In the genomic region with DNA sequence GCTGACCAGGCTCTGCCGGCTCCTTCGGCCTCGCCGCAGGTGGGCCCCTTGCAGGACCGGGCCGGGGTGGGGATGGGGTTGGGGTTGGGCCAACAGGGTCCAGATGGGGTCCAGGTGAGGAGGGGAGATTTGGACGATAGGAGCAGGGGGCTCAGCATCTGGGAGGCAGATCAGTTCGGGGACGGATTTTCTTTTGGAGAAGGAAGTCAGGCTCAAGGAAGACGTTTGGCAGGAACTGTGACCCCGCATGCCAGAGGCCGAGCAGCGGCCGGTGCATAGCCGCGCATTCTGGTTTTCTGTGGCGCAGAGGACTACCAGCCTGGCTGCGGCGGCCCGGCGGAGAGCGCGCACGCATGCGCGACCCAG, we compare ENCODE assay signal across 1 cellular context.
TF ChIP-seq lines count a peak whose summit lies in the region.

No MANE protein-coding gene starts in this region.

TF ChIP-seq in HepG2, 621 proteins besides CTCF, POLR2A, EP300 and RAD21 (continued from another document and continues in another):
- TF ChIP-seq, protein P1, sequence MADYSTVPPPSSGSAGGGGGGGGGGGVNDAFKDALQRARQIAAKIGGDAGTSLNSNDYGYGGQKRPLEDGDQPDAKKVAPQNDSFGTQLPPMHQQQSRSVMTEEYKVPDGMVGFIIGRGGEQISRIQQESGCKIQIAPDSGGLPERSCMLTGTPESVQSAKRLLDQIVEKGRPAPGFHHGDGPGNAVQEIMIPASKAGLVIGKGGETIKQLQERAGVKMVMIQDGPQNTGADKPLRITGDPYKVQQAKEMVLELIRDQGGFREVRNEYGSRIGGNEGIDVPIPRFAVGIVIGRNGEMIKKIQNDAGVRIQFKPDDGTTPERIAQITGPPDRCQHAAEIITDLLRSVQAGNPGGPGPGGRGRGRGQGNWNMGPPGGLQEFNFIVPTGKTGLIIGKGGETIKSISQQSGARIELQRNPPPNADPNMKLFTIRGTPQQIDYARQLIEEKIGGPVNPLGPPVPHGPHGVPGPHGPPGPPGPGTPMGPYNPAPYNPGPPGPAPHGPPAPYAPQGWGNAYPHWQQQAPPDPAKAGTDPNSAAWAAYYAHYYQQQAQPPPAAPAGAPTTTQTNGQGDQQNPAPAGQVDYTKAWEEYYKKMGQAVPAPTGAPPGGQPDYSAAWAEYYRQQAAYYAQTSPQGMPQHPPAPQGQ (CRISPR knock-in tag; IDR thresholded peaks at IDR 0.05; ENCODE audit: borderline replicate concordance): 0 out of 2 replicates have a peak, but pooled peaks have one; percentile 24
- peak; percentile 36; the same call in 1 of the 2 replicates for TF ChIP-seq ZSCAN20 (CRISPR knock-in tag; IDR thresholded peaks at IDR 0.05; ENCODE audit: borderline replicate concordance)
- TF ChIP-seq, protein P2, sequence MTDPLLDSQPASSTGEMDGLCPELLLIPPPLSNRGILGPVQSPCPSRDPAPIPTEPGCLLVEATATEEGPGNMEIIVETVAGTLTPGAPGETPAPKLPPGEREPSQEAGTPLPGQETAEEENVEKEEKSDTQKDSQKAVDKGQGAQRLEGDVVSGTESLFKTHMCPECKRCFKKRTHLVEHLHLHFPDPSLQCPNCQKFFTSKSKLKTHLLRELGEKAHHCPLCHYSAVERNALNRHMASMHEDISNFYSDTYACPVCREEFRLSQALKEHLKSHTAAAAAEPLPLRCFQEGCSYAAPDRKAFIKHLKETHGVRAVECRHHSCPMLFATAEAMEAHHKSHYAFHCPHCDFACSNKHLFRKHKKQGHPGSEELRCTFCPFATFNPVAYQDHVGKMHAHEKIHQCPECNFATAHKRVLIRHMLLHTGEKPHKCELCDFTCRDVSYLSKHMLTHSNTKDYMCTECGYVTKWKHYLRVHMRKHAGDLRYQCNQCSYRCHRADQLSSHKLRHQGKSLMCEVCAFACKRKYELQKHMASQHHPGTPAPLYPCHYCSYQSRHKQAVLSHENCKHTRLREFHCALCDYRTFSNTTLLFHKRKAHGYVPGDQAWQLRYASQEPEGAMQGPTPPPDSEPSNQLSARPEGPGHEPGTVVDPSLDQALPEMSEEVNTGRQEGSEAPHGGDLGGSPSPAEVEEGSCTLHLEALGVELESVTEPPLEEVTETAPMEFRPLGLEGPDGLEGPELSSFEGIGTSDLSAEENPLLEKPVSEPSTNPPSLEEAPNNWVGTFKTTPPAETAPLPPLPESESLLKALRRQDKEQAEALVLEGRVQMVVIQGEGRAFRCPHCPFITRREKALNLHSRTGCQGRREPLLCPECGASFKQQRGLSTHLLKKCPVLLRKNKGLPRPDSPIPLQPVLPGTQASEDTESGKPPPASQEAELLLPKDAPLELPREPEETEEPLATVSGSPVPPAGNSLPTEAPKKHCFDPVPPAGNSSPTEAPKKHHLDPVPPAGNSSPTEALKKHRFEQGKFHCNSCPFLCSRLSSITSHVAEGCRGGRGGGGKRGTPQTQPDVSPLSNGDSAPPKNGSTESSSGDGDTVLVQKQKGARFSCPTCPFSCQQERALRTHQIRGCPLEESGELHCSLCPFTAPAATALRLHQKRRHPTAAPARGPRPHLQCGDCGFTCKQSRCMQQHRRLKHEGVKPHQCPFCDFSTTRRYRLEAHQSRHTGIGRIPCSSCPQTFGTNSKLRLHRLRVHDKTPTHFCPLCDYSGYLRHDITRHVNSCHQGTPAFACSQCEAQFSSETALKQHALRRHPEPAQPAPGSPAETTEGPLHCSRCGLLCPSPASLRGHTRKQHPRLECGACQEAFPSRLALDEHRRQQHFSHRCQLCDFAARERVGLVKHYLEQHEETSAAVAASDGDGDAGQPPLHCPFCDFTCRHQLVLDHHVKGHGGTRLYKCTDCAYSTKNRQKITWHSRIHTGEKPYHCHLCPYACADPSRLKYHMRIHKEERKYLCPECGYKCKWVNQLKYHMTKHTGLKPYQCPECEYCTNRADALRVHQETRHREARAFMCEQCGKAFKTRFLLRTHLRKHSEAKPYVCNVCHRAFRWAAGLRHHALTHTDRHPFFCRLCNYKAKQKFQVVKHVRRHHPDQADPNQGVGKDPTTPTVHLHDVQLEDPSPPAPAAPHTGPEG (CRISPR knock-in tag; IDR thresholded peaks at IDR 0.05): no peak
- TF ChIP-seq AGO2 (optimal IDR thresholded peaks at IDR 0.05; ENCODE audit: low read depth, low read length): no peak
- no peak for TF ChIP-seq GATAD1 (CRISPR knock-in tag; IDR thresholded peaks at IDR 0.05)
- TF ChIP-seq PCBP1 (IDR thresholded peaks at IDR 0.05; ENCODE audit: borderline replicate concordance, low read depth, low read length): 0 out of 2 replicates have a peak, but pooled peaks have one; percentile 9
- TF ChIP-seq, protein P3, sequence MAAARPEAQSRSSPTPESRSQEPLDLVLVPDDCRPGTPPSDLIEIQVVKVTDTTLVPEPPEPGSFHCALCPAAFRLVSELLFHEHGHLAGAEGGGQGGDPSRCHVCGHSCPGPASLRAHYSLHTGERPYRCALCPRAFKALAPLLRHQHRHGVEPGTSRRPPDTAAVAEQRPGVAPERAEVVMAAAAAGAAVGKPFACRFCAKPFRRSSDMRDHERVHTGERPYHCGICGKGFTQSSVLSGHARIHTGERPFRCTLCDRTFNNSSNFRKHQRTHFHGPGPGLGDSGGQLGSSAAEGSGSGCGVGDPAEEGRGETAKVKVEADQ (CRISPR knock-in tag; IDR thresholded peaks at IDR 0.05; ENCODE audit: borderline replicate concordance): no peak
- TF ChIP-seq, protein P4, sequence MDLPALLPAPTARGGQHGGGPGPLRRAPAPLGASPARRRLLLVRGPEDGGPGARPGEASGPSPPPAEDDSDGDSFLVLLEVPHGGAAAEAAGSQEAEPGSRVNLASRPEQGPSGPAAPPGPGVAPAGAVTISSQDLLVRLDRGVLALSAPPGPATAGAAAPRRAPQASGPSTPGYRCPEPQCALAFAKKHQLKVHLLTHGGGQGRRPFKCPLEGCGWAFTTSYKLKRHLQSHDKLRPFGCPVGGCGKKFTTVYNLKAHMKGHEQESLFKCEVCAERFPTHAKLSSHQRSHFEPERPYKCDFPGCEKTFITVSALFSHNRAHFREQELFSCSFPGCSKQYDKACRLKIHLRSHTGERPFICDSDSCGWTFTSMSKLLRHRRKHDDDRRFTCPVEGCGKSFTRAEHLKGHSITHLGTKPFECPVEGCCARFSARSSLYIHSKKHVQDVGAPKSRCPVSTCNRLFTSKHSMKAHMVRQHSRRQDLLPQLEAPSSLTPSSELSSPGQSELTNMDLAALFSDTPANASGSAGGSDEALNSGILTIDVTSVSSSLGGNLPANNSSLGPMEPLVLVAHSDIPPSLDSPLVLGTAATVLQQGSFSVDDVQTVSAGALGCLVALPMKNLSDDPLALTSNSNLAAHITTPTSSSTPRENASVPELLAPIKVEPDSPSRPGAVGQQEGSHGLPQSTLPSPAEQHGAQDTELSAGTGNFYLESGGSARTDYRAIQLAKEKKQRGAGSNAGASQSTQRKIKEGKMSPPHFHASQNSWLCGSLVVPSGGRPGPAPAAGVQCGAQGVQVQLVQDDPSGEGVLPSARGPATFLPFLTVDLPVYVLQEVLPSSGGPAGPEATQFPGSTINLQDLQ (CRISPR knock-in tag; IDR thresholded peaks at IDR 0.05): no peak
- no peak for TF ChIP-seq CC2D1A (CRISPR knock-in tag; IDR thresholded peaks at IDR 0.05)
- no peak for TF ChIP-seq ZNF777 (CRISPR knock-in tag; IDR thresholded peaks at IDR 0.05)
- no peak for TF ChIP-seq ZNF615 (CRISPR knock-in tag; IDR thresholded peaks at IDR 0.05; ENCODE audit: borderline replicate concordance)
- TF ChIP-seq POGZ (CRISPR knock-in tag; IDR thresholded peaks at IDR 0.05): no peak
- TF ChIP-seq ZNF558 (CRISPR knock-in tag; IDR thresholded peaks at IDR 0.05; ENCODE audit: borderline replicate concordance): no peak
- no peak for TF ChIP-seq ARNTL (CRISPR knock-in tag; IDR thresholded peaks at IDR 0.05)
- TF ChIP-seq TOE1 (CRISPR knock-in tag; IDR thresholded peaks at IDR 0.05): no peak
- TF ChIP-seq ZNF782 (CRISPR knock-in tag; IDR thresholded peaks at IDR 0.05; ENCODE audit: borderline replicate concordance): no peak
- TF ChIP-seq RFX3 (CRISPR knock-in tag; IDR thresholded peaks at IDR 0.05): no peak
- no peak for TF ChIP-seq ZC3H4 (CRISPR knock-in tag; IDR thresholded peaks at IDR 0.05; ENCODE audit: borderline replicate concordance)
- TF ChIP-seq, protein P5, sequence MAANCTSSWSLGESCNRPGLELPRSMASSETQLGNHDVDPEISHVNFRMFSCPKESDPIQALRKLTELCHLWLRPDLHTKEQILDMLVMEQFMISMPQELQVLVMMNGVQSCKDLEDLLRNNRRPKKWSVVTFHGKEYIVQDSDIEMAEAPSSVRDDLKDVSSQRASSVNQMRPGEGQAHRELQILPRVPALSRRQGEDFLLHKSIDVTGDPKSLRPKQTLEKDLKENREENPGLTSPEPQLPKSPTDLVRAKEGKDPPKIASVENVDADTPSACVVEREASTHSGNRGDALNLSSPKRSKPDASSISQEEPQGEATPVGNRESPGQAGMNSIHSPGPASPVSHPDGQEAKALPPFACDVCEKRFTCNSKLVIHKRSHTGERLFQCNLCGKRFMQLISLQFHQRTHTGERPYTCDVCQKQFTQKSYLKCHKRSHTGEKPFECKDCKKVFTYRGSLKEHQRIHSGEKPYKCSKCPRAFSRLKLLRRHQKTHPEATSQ (CRISPR knock-in tag; IDR thresholded peaks at IDR 0.05; ENCODE audit: borderline replicate concordance): no peak; the same call in 1 of the 2 replicates
- no peak for TF ChIP-seq ZNF33A (CRISPR knock-in tag; IDR thresholded peaks at IDR 0.05; ENCODE audit: borderline replicate concordance)
- TF ChIP-seq ZNF326 (CRISPR knock-in tag; IDR thresholded peaks at IDR 0.05; ENCODE audit: borderline replicate concordance): no peak
- no peak for TF ChIP-seq RBAK (CRISPR knock-in tag; IDR thresholded peaks at IDR 0.05)
- TF ChIP-seq, protein P6, sequence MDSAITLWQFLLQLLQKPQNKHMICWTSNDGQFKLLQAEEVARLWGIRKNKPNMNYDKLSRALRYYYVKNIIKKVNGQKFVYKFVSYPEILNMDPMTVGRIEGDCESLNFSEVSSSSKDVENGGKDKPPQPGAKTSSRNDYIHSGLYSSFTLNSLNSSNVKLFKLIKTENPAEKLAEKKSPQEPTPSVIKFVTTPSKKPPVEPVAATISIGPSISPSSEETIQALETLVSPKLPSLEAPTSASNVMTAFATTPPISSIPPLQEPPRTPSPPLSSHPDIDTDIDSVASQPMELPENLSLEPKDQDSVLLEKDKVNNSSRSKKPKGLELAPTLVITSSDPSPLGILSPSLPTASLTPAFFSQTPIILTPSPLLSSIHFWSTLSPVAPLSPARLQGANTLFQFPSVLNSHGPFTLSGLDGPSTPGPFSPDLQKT (CRISPR knock-in tag; IDR thresholded peaks at IDR 0.05; ENCODE audit: borderline replicate concordance): no peak
- no peak for TF ChIP-seq DPF2 (CRISPR knock-in tag; IDR thresholded peaks at IDR 0.05; ENCODE audit: borderline replicate concordance, low read depth)
- no peak for TF ChIP-seq ZNF746 (CRISPR knock-in tag; IDR thresholded peaks at IDR 0.05)
- no peak for TF ChIP-seq HNRNPLL (IDR thresholded peaks at IDR 0.05; ENCODE audit: low read depth, low read length, poor library complexity, severe bottlenecking)
- TF ChIP-seq MAF1 (CRISPR knock-in tag; IDR thresholded peaks at IDR 0.05; ENCODE audit: borderline replicate concordance): no peak
- TF ChIP-seq ZNF83 (CRISPR knock-in tag; IDR thresholded peaks at IDR 0.05; ENCODE audit: borderline replicate concordance): no peak
- no peak for TF ChIP-seq TAF15 (IDR thresholded peaks at IDR 0.05; ENCODE audit: low read depth, low read length, poor library complexity, severe bottlenecking)
- no peak for TF ChIP-seq SMARCE1 (IDR thresholded peaks at IDR 0.05; ENCODE audit: borderline replicate concordance)
- no peak for TF ChIP-seq KLF6 (CRISPR knock-in tag; IDR thresholded peaks at IDR 0.05)
- no peak for TF ChIP-seq YY1 (IDR thresholded peaks at IDR 0.05; ENCODE audit: insufficient read depth, insufficient replicate concordance, low read depth, low read length)
- TF ChIP-seq, protein P7, sequence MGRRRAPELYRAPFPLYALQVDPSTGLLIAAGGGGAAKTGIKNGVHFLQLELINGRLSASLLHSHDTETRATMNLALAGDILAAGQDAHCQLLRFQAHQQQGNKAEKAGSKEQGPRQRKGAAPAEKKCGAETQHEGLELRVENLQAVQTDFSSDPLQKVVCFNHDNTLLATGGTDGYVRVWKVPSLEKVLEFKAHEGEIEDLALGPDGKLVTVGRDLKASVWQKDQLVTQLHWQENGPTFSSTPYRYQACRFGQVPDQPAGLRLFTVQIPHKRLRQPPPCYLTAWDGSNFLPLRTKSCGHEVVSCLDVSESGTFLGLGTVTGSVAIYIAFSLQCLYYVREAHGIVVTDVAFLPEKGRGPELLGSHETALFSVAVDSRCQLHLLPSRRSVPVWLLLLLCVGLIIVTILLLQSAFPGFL (CRISPR knock-in tag; IDR thresholded peaks at IDR 0.05): no peak
- TF ChIP-seq, protein P8, sequence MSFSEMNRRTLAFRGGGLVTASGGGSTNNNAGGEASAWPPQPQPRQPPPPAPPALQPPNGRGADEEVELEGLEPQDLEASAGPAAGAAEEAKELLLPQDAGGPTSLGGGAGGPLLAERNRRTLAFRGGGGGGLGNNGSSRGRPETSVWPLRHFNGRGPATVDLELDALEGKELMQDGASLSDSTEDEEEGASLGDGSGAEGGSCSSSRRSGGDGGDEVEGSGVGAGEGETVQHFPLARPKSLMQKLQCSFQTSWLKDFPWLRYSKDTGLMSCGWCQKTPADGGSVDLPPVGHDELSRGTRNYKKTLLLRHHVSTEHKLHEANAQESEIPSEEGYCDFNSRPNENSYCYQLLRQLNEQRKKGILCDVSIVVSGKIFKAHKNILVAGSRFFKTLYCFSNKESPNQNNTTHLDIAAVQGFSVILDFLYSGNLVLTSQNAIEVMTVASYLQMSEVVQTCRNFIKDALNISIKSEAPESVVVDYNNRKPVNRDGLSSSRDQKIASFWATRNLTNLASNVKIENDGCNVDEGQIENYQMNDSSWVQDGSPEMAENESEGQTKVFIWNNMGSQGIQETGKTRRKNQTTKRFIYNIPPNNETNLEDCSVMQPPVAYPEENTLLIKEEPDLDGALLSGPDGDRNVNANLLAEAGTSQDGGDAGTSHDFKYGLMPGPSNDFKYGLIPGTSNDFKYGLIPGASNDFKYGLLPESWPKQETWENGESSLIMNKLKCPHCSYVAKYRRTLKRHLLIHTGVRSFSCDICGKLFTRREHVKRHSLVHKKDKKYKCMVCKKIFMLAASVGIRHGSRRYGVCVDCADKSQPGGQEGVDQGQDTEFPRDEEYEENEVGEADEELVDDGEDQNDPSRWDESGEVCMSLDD (CRISPR knock-in tag; IDR thresholded peaks at IDR 0.05; ENCODE audit: borderline replicate concordance): no peak; the same call in 1 of the 2 replicates
- TF ChIP-seq ISX (CRISPR knock-in tag; conservative IDR thresholded peaks at IDR 0.05): 0 out of 2 replicates have a peak, but pooled peaks have one; percentile 66
- no peak for TF ChIP-seq TARDBP (CRISPR knock-in tag; IDR thresholded peaks at IDR 0.05)
- no peak for TF ChIP-seq SRSF1 (optimal IDR thresholded peaks at IDR 0.05; ENCODE audit: low read depth, low read length)
- TF ChIP-seq KDM6A (CRISPR knock-in tag; IDR thresholded peaks at IDR 0.05; ENCODE audit: low read depth): no peak
- no peak for TF ChIP-seq ZNF550 (CRISPR knock-in tag; IDR thresholded peaks at IDR 0.05; ENCODE audit: borderline replicate concordance)
- TF ChIP-seq TBX2 (CRISPR knock-in tag; IDR thresholded peaks at IDR 0.05; ENCODE audit: borderline replicate concordance): no peak
